ENCODE assay signal across 27 cellular contexts in genomic region chr1:11125931-11126330, GRCh38.
"Had no signal": no experiment of that assay in that cellular context is flagged by ENCODE, and none has a peak within 500 bp of the region (broad histone marks: within the 10 kb centered on the region; RNA-seq: fewer than 3 reads in every experiment).

No MANE protein-coding gene starts in this region.

- H3K27ac Mint-ChIP-seq: mesothelial cell of epicardium; natural killer cell; progenitor cell of endocrine pancreas; stimulated activated naive B cell treated with anti-CD40 and anti-IgM and Interleukin-4, amounts not matched to agents 10 μg/mL and 1 μg/mL and 100 μg/mL, for 72 hours had no signal

- H3K9me3 Mint-ChIP-seq: immature natural killer cell; mesothelial cell of epicardium; naive B cell; natural killer cell; stimulated activated naive B cell treated with anti-CD40 and anti-IgM and Interleukin-4, amounts not matched to agents 10 μg/mL and 1 μg/mL and 100 μg/mL, for 72 hours had no signal

- ATAC-seq: left colon; left lung; lower lobe of right lung; right lobe of liver; stimulated activated naive B cell treated with anti-CD40 and anti-IgM and Interleukin-4, amounts not matched to agents 10 μg/mL and 1 μg/mL and 100 μg/mL, for 72 hours; stimulated activated naive CD8-positive, alpha-beta T cell treated with anti-CD3 and anti-CD28 coated beads, Interleukin-15, Interleukin-2, amounts not matched to agents 100 U/mL and 50 U/mL, for 24 hours; upper lobe of right lung had no signal

- H3K4me3 ChIP-seq: left lung, lower lobe of right lung, ovary, right atrium auricular region, right lobe of liver, smooth muscle cell, stomach, testis, thyroid gland, upper lobe of right lung had no signal

- H3K27me3 Mint-ChIP-seq: naive B cell; progenitor cell of endocrine pancreas; stimulated activated naive B cell treated with anti-CD40 and anti-IgM and Interleukin-4, amounts not matched to agents 10 μg/mL and 1 μg/mL and 100 μg/mL, for 72 hours had no signal

- H3K36me3 ChIP-seq: ovary had no signal

- H3K9me3 ChIP-seq: left lung, lower lobe of right lung, ovary, right atrium auricular region, right lobe of liver, stomach, testis, thyroid gland, upper lobe of right lung had no signal

- DNase-seq: hippocampal formation; immature natural killer cell; kidney; left colon; left lung; lower lobe of right lung; mammary epithelial cell; mesendoderm; naive B cell; natural killer cell; ovary; right lobe of liver; stimulated activated CD4-positive, alpha-beta T cell treated with anti-CD3 and anti-CD28 coated beads, Interleukin-1b, Interleukin-23, amount 100 ng/mL, for 48 hours; stimulated activated CD4-positive, alpha-beta T cell treated with anti-CD3 and anti-CD28 coated beads, Interleukin-2, amount 100 ng/mL, for 48 hours; stimulated activated CD4-positive, alpha-beta T cell treated with anti-CD3 and anti-CD28 coated beads, Interleukin-4, amount 100 ng/mL, for 4 hours; stimulated activated CD8-positive, alpha-beta memory T cell treated with anti-CD3 and anti-CD28 coated beads, Interleukin-4, amount 100 ng/mL, for 48 hours; stimulated activated naive B cell treated with anti-CD40 and anti-IgM and Interleukin-4, amounts not matched to agents 10 μg/mL and 1 μg/mL and 100 μg/mL, for 72 hours; stimulated activated naive CD8-positive, alpha-beta T cell treated with anti-CD3 and anti-CD28 coated beads, Interleukin-15, Interleukin-2, amounts not matched to agents 100 U/mL and 50 U/mL, for 24 hours; stomach; testis; thyroid gland; trophoblast cell; upper lobe of right lung had no signal

- H3K4me1 ChIP-seq: left lung, lower lobe of right lung, right atrium auricular region, right lobe of liver, stomach, testis, thyroid gland, upper lobe of right lung had no signal

- H3K27me3 ChIP-seq: left lung, ovary, right atrium auricular region, right lobe of liver, stomach, testis, thyroid gland, upper lobe of right lung had no signal

- H3K27ac ChIP-seq: left lung, lower lobe of right lung, ovary, right atrium auricular region, right lobe of liver, stomach, testis, thyroid gland, upper lobe of right lung had no signal

- H3K4me1 Mint-ChIP-seq: immature natural killer cell; mesothelial cell of epicardium; naive B cell; natural killer cell; stimulated activated naive B cell treated with anti-CD40 and anti-IgM and Interleukin-4, amounts not matched to agents 10 μg/mL and 1 μg/mL and 100 μg/mL, for 72 hours had no signal

- H3K4me3 Mint-ChIP-seq: immature natural killer cell; mesothelial cell of epicardium; naive B cell; natural killer cell; stimulated activated naive B cell treated with anti-CD40 and anti-IgM and Interleukin-4, amounts not matched to agents 10 μg/mL and 1 μg/mL and 100 μg/mL, for 72 hours had no signal
